In the genomic region with DNA sequence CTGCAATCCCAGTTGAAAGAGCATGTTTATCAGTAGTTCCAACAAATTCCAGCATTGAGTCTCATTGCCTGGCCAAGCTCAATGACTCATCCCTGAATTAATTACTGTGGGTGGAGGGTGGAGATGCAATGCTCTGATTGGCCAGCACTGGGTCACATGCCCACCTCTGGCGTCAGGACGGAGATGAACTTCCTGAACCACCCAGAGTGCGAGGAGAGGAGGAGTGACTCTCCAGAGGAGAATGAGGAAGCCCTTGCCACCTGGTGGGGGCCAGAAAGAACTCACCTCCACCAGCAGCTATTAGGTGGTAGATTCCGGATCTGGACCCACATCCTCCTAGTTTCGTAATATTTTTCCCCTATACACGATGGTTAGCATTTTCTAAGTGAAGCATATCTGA, we compare ENCODE assay signal across 12 cellular contexts.
DNase-seq lines count a peak whose midpoint lies in the region; ATAC-seq, FAIRE-seq and TF ChIP-seq lines count a peak whose summit lies in the region.
"Had no signal": no experiment of that assay in that cellular context is flagged by ENCODE, and none has a peak within 500 bp of the region (broad histone marks: within the 10 kb centered on the region; RNA-seq: fewer than 3 reads in every experiment).

No MANE protein-coding gene starts in this region.

- no TSS peak for BruUV-seq in PC-9 (replicated peaks; lab: Mats Ljungman, UMichigan)

- 62% methylated on average over 6 of the region's 6 CpGs for WGBS in SK-N-SH (ENCODE audit: low lambda C conversion rate)

- H3K9me2 ChIP-seq in SK-N-SH (no peaks in the 10 kb centered on the region), PC-9 (ENCODE audit: insufficient read depth) (no peaks in the 10 kb centered on the region)

- no peak overlapping the region for H3K4me3 ChIP-seq in SK-N-SH (ENCODE audit: low read depth in 2 of 2, low read length in 1 of 2)
- peak overlapping the region; percentile 23; the same call in 1 of the 2 replicates for H3K4me3 ChIP-seq in PC-9
- H3K4me3 ChIP-seq in fibroblast of mammary gland (ENCODE audit: control insufficient read depth, low read depth, low read length) = no peak overlapping the region
- no peak overlapping the region for H3K4me3 ChIP-seq in CD4-positive, alpha-beta memory T cell (ENCODE audit: low read length in 2 of 2)
- H3K4me3 ChIP-seq in CD8-positive, alpha-beta memory T cell (ENCODE audit: low read length) = no peak overlapping the region

- TF ChIP-seq CTCF in SK-N-SH (IDR thresholded peaks at IDR 0.05) (no peak), PC-9 (conservative IDR thresholded peaks at IDR 0.05) (no peak), fibroblast of mammary gland (conservative IDR thresholded peaks at IDR 0.05; ENCODE audit: control insufficient read depth, insufficient read depth, low read depth, low read length) (no peak)

- H3K27ac Mint-ChIP-seq in CD4-positive, alpha-beta memory T cell = no peak overlapping the region
- H3K27ac Mint-ChIP-seq in CD8-positive, alpha-beta memory T cell = no peak overlapping the region
- H3K27ac Mint-ChIP-seq: activated naive CD4-positive, alpha-beta T cell treated with anti-CD3 and anti-CD28 coated beads, Interleukin-2, amount 50 U/mL, for 72 hours had no signal

- H3K27me3 Mint-ChIP-seq in CD4-positive, alpha-beta memory T cell = peaks cover 1 to 13% of the 10 kb centered on the region in 2 donors
- peaks cover 12 to 20% of the 10 kb centered on the region in 2 donors for H3K27me3 Mint-ChIP-seq in CD8-positive, alpha-beta memory T cell

- H3K27ac ChIP-seq in SK-N-SH (ENCODE audit: low read depth in 2 of 2, low read length in 1 of 2) = no peak overlapping the region
- peak overlapping the region; percentile 49; the same call in 1 of the 2 replicates for H3K27ac ChIP-seq in PC-9
- H3K27ac ChIP-seq in CD4-positive, alpha-beta memory T cell (ENCODE audit: low read depth, low read length) = no peak overlapping the region
- H3K27ac ChIP-seq in CD8-positive, alpha-beta memory T cell (ENCODE audit: low read depth, low read length) = no peak overlapping the region

- H3K79me2 ChIP-seq in SK-N-SH (ENCODE audit: insufficient read depth) (no peaks in the 10 kb centered on the region), PC-9 (ENCODE audit: low read depth) (no peaks in the 10 kb centered on the region)

- no peaks in the 10 kb centered on the region for H3K36me3 Mint-ChIP-seq in CD4-positive, alpha-beta memory T cell
- H3K36me3 Mint-ChIP-seq in CD8-positive, alpha-beta memory T cell = no peaks in the 10 kb centered on the region
- H3K36me3 Mint-ChIP-seq: activated naive CD4-positive, alpha-beta T cell treated with anti-CD3 and anti-CD28 coated beads, Interleukin-2, amount 50 U/mL, for 72 hours had no signal

- TF ChIP-seq EP300 in SK-N-SH (IDR thresholded peaks at IDR 0.05; ENCODE audit: borderline replicate concordance in 1 of 2, low read depth in 1 of 2, low read length in 1 of 2) = no peak

- H3K9me3 ChIP-seq in SK-N-SH = no peaks in the 10 kb centered on the region
- no peaks in the 10 kb centered on the region for H3K9me3 ChIP-seq in PC-9 (ENCODE audit: insufficient read depth, low read depth)
- no peaks in the 10 kb centered on the region for H3K9me3 ChIP-seq in CD4-positive, alpha-beta memory T cell (ENCODE audit: control insufficient read depth in 1 of 2, low read length in 2 of 2)
- H3K9me3 ChIP-seq in CD8-positive, alpha-beta memory T cell (ENCODE audit: low read length) = no peaks in the 10 kb centered on the region

- FAIRE-seq in urothelium cell line (lab: Jason Lieb, UNC) = no peak

- no peak overlapping the region for H3K9ac ChIP-seq in SK-N-SH

- H3K4me2 ChIP-seq in SK-N-SH = no peak overlapping the region
- peak overlapping the region; percentile 53 for H3K4me2 ChIP-seq in PC-9

- no peak for ATAC-seq in SK-N-SH treated with all-trans-retinoic acid at 6 μM for 48 hours
- ATAC-seq: activated naive CD4-positive, alpha-beta T cell treated with anti-CD3 and anti-CD28 coated beads, Interleukin-2, amount 50 U/mL, for 72 hours had no signal

- POLR2A ChIA-PET in SK-N-SH (lab: Yijun Ruan, JAX) = interaction anchor here (1.2 kb wide), 1 partner anchor 284 kb away, joined by 3 read pairs; a partner anchor contains a TSS
- POLR2A ChIA-PET in PC-9 (lab: Charles Lee; ENCODE audit: unreplicated experiment) = no interaction called here
- POLR2A ChIA-PET in CD4-positive, alpha-beta memory T cell (lab: Charles Lee; ENCODE audit: partially characterized antibody) = no interaction called here
- POLR2A ChIA-PET in CD8-positive, alpha-beta memory T cell (lab: Charles Lee) = no interaction called here

- H3K36me3 ChIP-seq in SK-N-SH (replicated peaks in 1 of 2; ENCODE audit: control insufficient read depth in 1 of 2, insufficient read depth in 2 of 2, low read length in 1 of 2) (no peaks in the 10 kb centered on the region), PC-9 (ENCODE audit: low read depth) (no peaks in the 10 kb centered on the region)
- H3K36me3 ChIP-seq in CD4-positive, alpha-beta memory T cell (ENCODE audit: insufficient read depth, low read length) = no peaks in the 10 kb centered on the region
- no peaks in the 10 kb centered on the region for H3K36me3 ChIP-seq in CD8-positive, alpha-beta memory T cell (ENCODE audit: insufficient read depth, low read length)

- no peaks in the 10 kb centered on the region for H3K9me3 Mint-ChIP-seq in CD4-positive, alpha-beta memory T cell
- no peaks in the 10 kb centered on the region for H3K9me3 Mint-ChIP-seq in CD8-positive, alpha-beta memory T cell
- H3K9me3 Mint-ChIP-seq: activated naive CD4-positive, alpha-beta T cell treated with anti-CD3 and anti-CD28 coated beads, Interleukin-2, amount 50 U/mL, for 72 hours had no signal

- DNase-seq in SK-N-SH = no peak
- DNase-seq in PC-9 = peak; percentile 3 to 87
- peak; percentile 48 for DNase-seq in fibroblast of mammary gland (ENCODE audit: low read depth)
- peak; percentile 23 for DNase-seq in urothelium cell line (ENCODE audit: low spot score)
- no peak for DNase-seq in CD4-positive, alpha-beta memory T cell
- DNase-seq in activated T-cell treated with anti-CD3 and anti-CD28 coated beads, Interleukin-2, amount 50 U/mL, for 48 hours = no peak
- DNase-seq in CD8-positive, alpha-beta memory T cell = no peak
- DNase-seq: activated CD4-positive, alpha-beta T cell treated with anti-CD3 and anti-CD28 coated beads, Interleukin-2, amount 50 U/mL, for 4 hours; NCI-H1105 treated with DMSO at 0.1 percent for 48 hours; SHP77 treated with DMSO at 0.1 percent for 48 hours had no signal

- CTCF ChIA-PET in SK-N-SH (lab: Yijun Ruan, JAX) (interaction anchor here (1.0 to 1.5 kb wide), 2 partner anchors 14 to 18 kb away, joined by 3 to 4 read pairs; no protein-coding TSS in a partner anchor), PC-9 (lab: Charles Lee) (no interaction called here)
- CTCF ChIA-PET in CD4-positive, alpha-beta memory T cell (lab: Charles Lee; ENCODE audit: partially characterized antibody) = no interaction called here
- CTCF ChIA-PET in CD8-positive, alpha-beta memory T cell (lab: Charles Lee) = interaction anchor here (1.5 kb wide), 1 partner anchor 189 kb away, joined by 3 read pairs; no protein-coding TSS in a partner anchor

- H2AFZ ChIP-seq in SK-N-SH (ENCODE audit: low read depth) = no peak overlapping the region
- 0 out of 2 replicates have a peak overlapping the region, but pooled peaks have one; percentile 63 for H2AFZ ChIP-seq in PC-9

- intact Hi-C loops in PC-9 (cut with micrococcal nuclease; ENCODE audit: unreplicated experiment) = no loop called here
- intact Hi-C loops in CD4-positive, alpha-beta memory T cell (cut with micrococcal nuclease) = no loop called here

- no peaks in the 10 kb centered on the region for H3K4me1 Mint-ChIP-seq in CD4-positive, alpha-beta memory T cell
- H3K4me1 Mint-ChIP-seq in CD8-positive, alpha-beta memory T cell = no peaks in the 10 kb centered on the region

- H3K4me1 ChIP-seq in SK-N-SH (ENCODE audit: control insufficient read depth in 1 of 2, insufficient read depth in 2 of 2, low read depth in 1 of 2, low read length in 1 of 2) (no peaks in the 10 kb centered on the region; a peak in 1 of 4 replicates), PC-9 (replicated peaks; ENCODE audit: insufficient read depth) (peaks cover 16% of the 10 kb centered on the region)
- H3K4me1 ChIP-seq in CD4-positive, alpha-beta memory T cell (ENCODE audit: insufficient read depth, low read length) = no peaks in the 10 kb centered on the region
- H3K4me1 ChIP-seq in CD8-positive, alpha-beta memory T cell (ENCODE audit: insufficient read depth, low read length) = no peaks in the 10 kb centered on the region

- no peak for TF ChIP-seq RAD21 in SK-N-SH (IDR thresholded peaks at IDR 0.05; ENCODE audit: low read length)

- H3K27me3 ChIP-seq in SK-N-SH (ENCODE audit: insufficient read depth) = no peaks in the 10 kb centered on the region
- H3K27me3 ChIP-seq in PC-9 (ENCODE audit: insufficient read depth, low read depth) = no peaks in the 10 kb centered on the region
- no peaks in the 10 kb centered on the region for H3K27me3 ChIP-seq in CD4-positive, alpha-beta memory T cell (ENCODE audit: insufficient read depth, low read length)
- no peaks in the 10 kb centered on the region for H3K27me3 ChIP-seq in CD8-positive, alpha-beta memory T cell (ENCODE audit: insufficient read depth, low read length, poor library complexity, severe bottlenecking)

- H3K4me3 Mint-ChIP-seq in CD4-positive, alpha-beta memory T cell = no peak overlapping the region
- no peak overlapping the region for H3K4me3 Mint-ChIP-seq in CD8-positive, alpha-beta memory T cell

- H3F3A ChIP-seq in SK-N-SH (replicated peaks; ENCODE audit: insufficient read depth) (no peaks in the 10 kb centered on the region), PC-9 (ENCODE audit: insufficient read depth, low read depth) (peaks cover 3% of the 10 kb centered on the region; the same call in 1 of the 2 replicates)

- H4K20me1 ChIP-seq in SK-N-SH (ENCODE audit: insufficient read depth) (no peaks in the 10 kb centered on the region), PC-9 (ENCODE audit: insufficient read depth) (no peaks in the 10 kb centered on the region)

TF ChIP-seq in SK-N-SH, 30 proteins besides CTCF, POLR2A, EP300 and RAD21 (continues in another document):
- TF ChIP-seq TEAD4 (IDR thresholded peaks at IDR 0.05; ENCODE audit: borderline replicate concordance, insufficient read depth) = no peak

TF ChIP-seq in SK-N-SH treated with all-trans-retinoic acid at 6 μM for 48 hours, 23 proteins besides CTCF, POLR2A, EP300 and RAD21 (continues in another document):
- TF ChIP-seq ZNF8 (CRISPR knock-in tag; IDR thresholded peaks at IDR 0.05) = no peak
- no peak for TF ChIP-seq ARNTL (CRISPR knock-in tag; IDR thresholded peaks at IDR 0.05; ENCODE audit: borderline replicate concordance, low read depth)

Comparison
In these comparisons a context has a peak if more than half of its experiments do, and no peak if none do; other contexts are left out.
1. DNase-seq: peak in PC-9 (2 of 2), fibroblast of mammary gland (single experiment) and urothelium cell line (single experiment); none in SK-N-SH (single experiment), CD4-positive, alpha-beta memory T cell (0 of 5), activated T-cell treated with anti-CD3 and anti-CD28 coated beads, Interleukin-2, amount 50 U/mL, for 48 hours (0 of 2) and CD8-positive, alpha-beta memory T cell (0 of 5).
2. CTCF ChIA-PET loops: an anchor here in SK-N-SH (1.0 to 1.5 kb wide) and CD8-positive, alpha-beta memory T cell (1.5 kb wide); none called in PC-9 and CD4-positive, alpha-beta memory T cell.